ENCODE assay signal across 8 cellular contexts in the genomic region with DNA sequence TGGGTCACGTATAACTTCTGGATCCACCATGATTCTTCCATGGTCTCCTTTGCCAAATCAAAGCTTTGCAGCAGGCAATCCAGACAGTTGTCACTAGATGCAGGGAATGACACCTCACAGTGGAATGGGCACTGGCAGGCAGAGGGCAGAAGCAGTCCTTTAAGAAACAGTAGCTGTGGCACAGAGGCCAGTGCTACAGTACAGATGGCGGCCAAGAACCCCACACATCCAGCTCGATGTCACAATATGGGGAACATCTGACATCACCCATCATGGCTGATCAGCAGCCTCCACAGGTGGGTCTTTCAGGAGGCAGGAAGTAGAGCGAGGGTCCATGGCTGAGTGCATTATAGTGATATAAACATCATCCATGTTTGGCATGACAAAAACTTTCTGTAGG. TPM values are rescaled to one million over a fixed set of nuclear protein-coding genes. Genes with fewer than 3 reads are reported as not detected.
DNase-seq lines count a peak whose midpoint lies in the region; ATAC-seq and TF ChIP-seq lines count a peak whose summit lies in the region.

No MANE protein-coding gene starts in this region.

- POLR2A ChIA-PET in PC-3 (lab: Charles Lee; ENCODE audit: unreplicated experiment), result no interaction called here

- no peaks in the 10 kb centered on the region for H3K9me3 Mint-ChIP-seq in activated naive CD4-positive, alpha-beta T cell treated with anti-CD3 and anti-CD28 coated beads for 36 hours

- TF ChIP-seq POLR2A in thyroid gland (IDR thresholded peaks at IDR 0.05), result no peak

- no peak overlapping the region for H3K4me2 ChIP-seq in PC-3 (ENCODE audit: low read length)

- no TSS peak for BruUV-seq in PC-3 (replicated peaks; lab: Mats Ljungman, UMichigan)

- DNase-seq in activated naive CD4-positive, alpha-beta T cell treated with anti-CD3 and anti-CD28 coated beads for 36 hours, result peak; percentile 43
- no peak for DNase-seq in activated naive CD4-positive, alpha-beta T cell treated with anti-CD3 and anti-CD28 coated beads, Interleukin-2, amount 50 U/mL, for 16 hours
- peak; percentile 41 for DNase-seq in PC-3
- peak; percentile 46 for DNase-seq in fibroblast of gingiva (ENCODE audit: low read depth)
- peak; percentile 18 to 41 for DNase-seq in thyroid gland
- no peak for DNase-seq in effector CD8-positive, alpha-beta T cell (lab: John Stamatoyannopoulos, UW)

- no peaks in the 10 kb centered on the region for H3K27me3 Mint-ChIP-seq in activated naive CD4-positive, alpha-beta T cell treated with anti-CD3 and anti-CD28 coated beads for 36 hours (ENCODE audit: low read depth)

- no peak overlapping the region for H2AFZ ChIP-seq in PC-3 (ENCODE audit: low read length)

- H3K27me3 ChIP-seq in PC-3 (ENCODE audit: low read length) (no peaks in the 10 kb centered on the region), thyroid gland (no peaks in the 10 kb centered on the region)

- peaks cover 30% of the 10 kb centered on the region for H3F3A ChIP-seq in PC-3 (ENCODE audit: low read length, unreplicated experiment)

- TF ChIP-seq CTCF in PC-3 (conservative IDR thresholded peaks at IDR 0.05; ENCODE audit: low read depth, low read length), result peak; percentile 52; the same call in 1 of the 2 replicates
- TF ChIP-seq CTCF in thyroid gland (IDR thresholded peaks at IDR 0.05), result peak in 4 of 6 experiments; percentile 28 to 39 (median 34)

- CTCF ChIA-PET in activated naive CD4-positive, alpha-beta T cell treated with anti-CD3 and anti-CD28 coated beads for 36 hours (lab: Charles Lee), result interaction anchor here (0.5 to 4.1 kb wide), 9 partner anchors 16 to 811 kb away, joined by 3 to 35 read pairs (median 5); no protein-coding TSS in a partner anchor
- CTCF ChIA-PET in PC-3 (lab: Charles Lee), result interaction anchor here (0.6 to 2.6 kb wide), 5 partner anchors 15 to 268 kb away, joined by 3 to 29 read pairs (median 3); no protein-coding TSS in a partner anchor

- WGBS in thyroid gland, 2 donors, result 93 to 98% methylated on average over 4 of the region's 4 CpGs

- peaks cover 13% of the 10 kb centered on the region for H3K79me2 ChIP-seq in PC-3 (ENCODE audit: low read length)

- no peaks in the 10 kb centered on the region for H3K9me2 ChIP-seq in PC-3 (replicated peaks; ENCODE audit: low read length)

- H3K4me1 Mint-ChIP-seq in activated naive CD4-positive, alpha-beta T cell treated with anti-CD3 and anti-CD28 coated beads for 36 hours (ENCODE audit: low read depth), result peaks cover 16% of the 10 kb centered on the region

- ATAC-seq in PC-3 (peak; percentile 7; the same call in 1 of the 2 replicates), GM21360 (IDR thresholded peaks at IDR 0.05; ENCODE audit: unreplicated experiment) (no peak), GM19324 (IDR thresholded peaks at IDR 0.05; ENCODE audit: low FRiP score, unreplicated experiment) (no peak)

- 0 out of 2 replicates have a peak, but pooled peaks cover 4% of the 10 kb centered on the region for H4K20me1 ChIP-seq in PC-3 (ENCODE audit: low read length)

- no peak overlapping the region for H3K27ac ChIP-seq in PC-3 (ENCODE audit: low read length)
- peak overlapping the region in 2 of 3 donors; percentile 17 to 98 for H3K27ac ChIP-seq in thyroid gland

- H3K27ac Mint-ChIP-seq in activated naive CD4-positive, alpha-beta T cell treated with anti-CD3 and anti-CD28 coated beads for 36 hours, result peak overlapping the region; percentile 58

- H3K4me3 ChIP-seq in PC-3 (ENCODE audit: low read length) (no peak overlapping the region), thyroid gland (replicated peaks in 1 of 3) (no peak overlapping the region)

- H3K4me3 Mint-ChIP-seq in activated naive CD4-positive, alpha-beta T cell treated with anti-CD3 and anti-CD28 coated beads for 36 hours, result no peak overlapping the region

- peaks cover 15% of the 10 kb centered on the region for H3K4me1 ChIP-seq in PC-3 (ENCODE audit: insufficient read depth, low read length)
- H3K4me1 ChIP-seq in thyroid gland, result peaks cover 13 to 16% of the 10 kb centered on the region in 2 donors

- H3K36me3 ChIP-seq in PC-3 (ENCODE audit: low read depth, low read length), result peaks cover 17% of the 10 kb centered on the region
- peaks cover 6 to 15% of the 10 kb centered on the region in 2 donors for H3K36me3 ChIP-seq in thyroid gland

- peaks cover 12% of the 10 kb centered on the region for H3K36me3 Mint-ChIP-seq in activated naive CD4-positive, alpha-beta T cell treated with anti-CD3 and anti-CD28 coated beads for 36 hours (ENCODE audit: low read depth)

- H3K9ac ChIP-seq in PC-3 (ENCODE audit: low read length), result no peak overlapping the region

- intact Hi-C loops in activated naive CD4-positive, alpha-beta T cell treated with anti-CD3 and anti-CD28 coated beads for 36 hours (cut with micrococcal nuclease), result loop anchor here (1.0 to 5.0 kb wide), 2 partner anchors 121 to 134 kb away; no protein-coding TSS in a partner anchor
- intact Hi-C loops in PC-3 (cut with micrococcal nuclease) (loop anchor here (5.0 kb wide), 1 partner anchor 114 kb away; a partner anchor contains a TSS), thyroid gland (cut with DNase I) (no loop called here)

- H3K9me3 ChIP-seq in PC-3 (ENCODE audit: low read length), result no peaks in the 10 kb centered on the region
- H3K9me3 ChIP-seq in thyroid gland, result no peaks in the 10 kb centered on the region

RNA-seq across cellular contexts. Expression of a gene that starts 18.8 kb away (rescaled TPM):
- total RNA-seq in activated naive CD4-positive, alpha-beta T cell treated with anti-CD3 and anti-CD28 coated beads for 36 hours, result 10 to 100 TPM; 21.9 to 22.0 TPM
- total RNA-seq in PC-3 (2014; rRNA removed) (13.5 and 17.9 TPM in 2 replicates), thyroid gland (10 to 100 TPM in 3 of 4 donors, 1 to 10 TPM in 1; 9.5 to 20.2 (median 12.8) TPM)

Comparison
In these comparisons a context has a peak if more than half of its experiments do, and no peak if none do; other contexts are left out.
1. DNase-seq: peak in activated naive CD4-positive, alpha-beta T cell treated with anti-CD3 and anti-CD28 coated beads for 36 hours (single experiment), PC-3 (single experiment), fibroblast of gingiva (single experiment) and thyroid gland (2 of 2); none in activated naive CD4-positive, alpha-beta T cell treated with anti-CD3 and anti-CD28 coated beads, Interleukin-2, amount 50 U/mL, for 16 hours (single experiment) and effector CD8-positive, alpha-beta T cell (single experiment).